1 cellular context compared by ENCODE assay signal in genomic region chr5:54794437-54794970, GRCh38.
TF ChIP-seq lines count a peak whose summit lies in the region.

No MANE protein-coding gene starts in this region.

TF ChIP-seq in IMR-90, 13 proteins besides CTCF, POLR2A, EP300 and RAD21 (continued from another document):
- no peak for TF ChIP-seq USF2 (IDR thresholded peaks at IDR 0.05; ENCODE audit: low read depth, low read length)
- no peak for TF ChIP-seq ELK1 (IDR thresholded peaks at IDR 0.05; ENCODE audit: borderline replicate concordance, low read depth, low read length)
- TF ChIP-seq MXI1 (IDR thresholded peaks at IDR 0.05; ENCODE audit: borderline replicate concordance, low read depth, low read length), result no peak
- no peak for TF ChIP-seq MAFK (IDR thresholded peaks at IDR 0.05; ENCODE audit: low read depth, low read length)
- TF ChIP-seq RFX5 (IDR thresholded peaks at IDR 0.05; ENCODE audit: low read depth, low read length), result no peak
